Comparison of ENCODE assay signal across 1 cellular context in the genomic region with DNA sequence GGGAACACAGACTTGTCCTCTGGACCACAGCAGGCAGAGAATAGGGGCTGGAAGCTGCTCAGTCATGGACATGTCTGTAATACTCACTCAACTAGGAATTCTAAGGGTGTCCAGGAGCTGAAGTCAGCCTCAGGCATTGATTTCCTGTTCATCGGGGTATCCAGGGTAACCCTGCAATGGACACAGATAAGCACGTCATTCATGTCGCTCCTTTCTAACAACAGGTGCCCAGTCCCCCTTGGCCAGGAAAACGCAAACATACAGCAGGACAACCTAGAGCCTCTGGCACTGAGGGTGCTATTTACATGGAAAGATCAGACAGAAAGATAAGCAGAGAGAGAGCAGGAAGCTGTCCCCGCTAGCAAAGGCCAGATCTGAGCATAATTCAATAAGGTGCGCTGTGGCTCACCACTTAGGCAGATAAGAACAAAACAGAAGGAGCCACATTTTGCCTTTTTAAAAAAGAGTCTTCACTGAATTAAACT.
TF ChIP-seq lines count a peak whose summit lies in the region.

No MANE protein-coding gene starts in this region.

TF ChIP-seq in HepG2, 621 proteins besides CTCF, POLR2A, EP300 and RAD21 (continues in another document):
- peak; percentile 71; the same call in 1 of the 2 replicates for TF ChIP-seq HOXA3 (CRISPR knock-in tag; IDR thresholded peaks at IDR 0.05)
- TF ChIP-seq HMG20A (CRISPR knock-in tag; IDR thresholded peaks at IDR 0.05; ENCODE audit: borderline replicate concordance) = peak; percentile 64; the same call in 1 of the 2 replicates
- TF ChIP-seq TAF1 (CRISPR knock-in tag; IDR thresholded peaks at IDR 0.05) = no peak
- TF ChIP-seq DPF2 (CRISPR knock-in tag; IDR thresholded peaks at IDR 0.05; ENCODE audit: borderline replicate concordance, low read depth) = peak; percentile 55; the same call in 1 of the 2 replicates
- TF ChIP-seq, protein P1, sequence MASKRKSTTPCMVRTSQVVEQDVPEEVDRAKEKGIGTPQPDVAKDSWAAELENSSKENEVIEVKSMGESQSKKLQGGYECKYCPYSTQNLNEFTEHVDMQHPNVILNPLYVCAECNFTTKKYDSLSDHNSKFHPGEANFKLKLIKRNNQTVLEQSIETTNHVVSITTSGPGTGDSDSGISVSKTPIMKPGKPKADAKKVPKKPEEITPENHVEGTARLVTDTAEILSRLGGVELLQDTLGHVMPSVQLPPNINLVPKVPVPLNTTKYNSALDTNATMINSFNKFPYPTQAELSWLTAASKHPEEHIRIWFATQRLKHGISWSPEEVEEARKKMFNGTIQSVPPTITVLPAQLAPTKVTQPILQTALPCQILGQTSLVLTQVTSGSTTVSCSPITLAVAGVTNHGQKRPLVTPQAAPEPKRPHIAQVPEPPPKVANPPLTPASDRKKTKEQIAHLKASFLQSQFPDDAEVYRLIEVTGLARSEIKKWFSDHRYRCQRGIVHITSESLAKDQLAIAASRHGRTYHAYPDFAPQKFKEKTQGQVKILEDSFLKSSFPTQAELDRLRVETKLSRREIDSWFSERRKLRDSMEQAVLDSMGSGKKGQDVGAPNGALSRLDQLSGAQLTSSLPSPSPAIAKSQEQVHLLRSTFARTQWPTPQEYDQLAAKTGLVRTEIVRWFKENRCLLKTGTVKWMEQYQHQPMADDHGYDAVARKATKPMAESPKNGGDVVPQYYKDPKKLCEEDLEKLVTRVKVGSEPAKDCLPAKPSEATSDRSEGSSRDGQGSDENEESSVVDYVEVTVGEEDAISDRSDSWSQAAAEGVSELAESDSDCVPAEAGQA (IDR thresholded peaks at IDR 0.05; ENCODE audit: low read depth) = peak; percentile 54; the same call in 1 of the 2 replicates
- TF ChIP-seq, protein P1 (CRISPR knock-in tag; IDR thresholded peaks at IDR 0.05; ENCODE audit: borderline replicate concordance) = no peak
- TF ChIP-seq FOXO1 (CRISPR knock-in tag; IDR thresholded peaks at IDR 0.05) = peak; percentile 72; the same call in 1 of the 2 replicates
- TF ChIP-seq, protein P2, sequence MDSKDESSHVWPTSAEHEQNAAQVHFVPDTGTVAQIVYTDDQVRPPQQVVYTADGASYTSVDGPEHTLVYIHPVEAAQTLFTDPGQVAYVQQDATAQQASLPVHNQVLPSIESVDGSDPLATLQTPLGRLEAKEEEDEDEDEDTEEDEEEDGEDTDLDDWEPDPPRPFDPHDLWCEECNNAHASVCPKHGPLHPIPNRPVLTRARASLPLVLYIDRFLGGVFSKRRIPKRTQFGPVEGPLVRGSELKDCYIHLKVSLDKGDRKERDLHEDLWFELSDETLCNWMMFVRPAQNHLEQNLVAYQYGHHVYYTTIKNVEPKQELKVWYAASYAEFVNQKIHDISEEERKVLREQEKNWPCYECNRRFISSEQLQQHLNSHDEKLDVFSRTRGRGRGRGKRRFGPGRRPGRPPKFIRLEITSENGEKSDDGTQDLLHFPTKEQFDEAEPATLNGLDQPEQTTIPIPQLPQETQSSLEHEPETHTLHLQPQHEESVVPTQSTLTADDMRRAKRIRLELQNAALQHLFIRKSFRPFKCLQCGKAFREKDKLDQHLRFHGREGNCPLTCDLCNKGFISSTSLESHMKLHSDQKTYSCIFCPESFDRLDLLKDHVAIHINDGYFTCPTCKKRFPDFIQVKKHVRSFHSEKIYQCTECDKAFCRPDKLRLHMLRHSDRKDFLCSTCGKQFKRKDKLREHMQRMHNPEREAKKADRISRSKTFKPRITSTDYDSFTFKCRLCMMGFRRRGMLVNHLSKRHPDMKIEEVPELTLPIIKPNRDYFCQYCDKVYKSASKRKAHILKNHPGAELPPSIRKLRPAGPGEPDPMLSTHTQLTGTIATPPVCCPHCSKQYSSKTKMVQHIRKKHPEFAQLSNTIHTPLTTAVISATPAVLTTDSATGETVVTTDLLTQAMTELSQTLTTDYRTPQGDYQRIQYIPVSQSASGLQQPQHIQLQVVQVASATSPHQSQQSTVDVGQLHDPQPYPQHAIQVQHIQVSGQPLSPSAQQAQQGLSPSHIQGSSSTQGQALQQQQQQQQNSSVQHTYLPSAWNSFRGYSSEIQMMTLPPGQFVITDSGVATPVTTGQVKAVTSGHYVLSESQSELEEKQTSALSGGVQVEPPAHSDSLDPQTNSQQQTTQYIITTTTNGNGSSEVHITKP (CRISPR knock-in tag; IDR thresholded peaks at IDR 0.05; ENCODE audit: low read depth) = 0 out of 2 replicates have a peak, but pooled peaks have one; percentile 49
- no peak for TF ChIP-seq ZEB1 (IDR thresholded peaks at IDR 0.05; ENCODE audit: insufficient replicate concordance, low read depth)
- TF ChIP-seq ZNF331 (CRISPR knock-in tag; IDR thresholded peaks at IDR 0.05) = peak; percentile 83; the same call in 1 of the 2 replicates
- TF ChIP-seq HDAC2 (CRISPR knock-in tag; IDR thresholded peaks at IDR 0.05) = peak; percentile 85
- peak; percentile 90; the same call in 1 of the 2 replicates for TF ChIP-seq PHF21A (CRISPR knock-in tag; IDR thresholded peaks at IDR 0.05)
- TF ChIP-seq MATR3 (CRISPR knock-in tag; IDR thresholded peaks at IDR 0.05) = no peak
- peak; percentile 76; the same call in 1 of the 2 replicates for TF ChIP-seq ZNF567 (CRISPR knock-in tag; IDR thresholded peaks at IDR 0.05; ENCODE audit: borderline replicate concordance)
- TF ChIP-seq, protein P3, sequence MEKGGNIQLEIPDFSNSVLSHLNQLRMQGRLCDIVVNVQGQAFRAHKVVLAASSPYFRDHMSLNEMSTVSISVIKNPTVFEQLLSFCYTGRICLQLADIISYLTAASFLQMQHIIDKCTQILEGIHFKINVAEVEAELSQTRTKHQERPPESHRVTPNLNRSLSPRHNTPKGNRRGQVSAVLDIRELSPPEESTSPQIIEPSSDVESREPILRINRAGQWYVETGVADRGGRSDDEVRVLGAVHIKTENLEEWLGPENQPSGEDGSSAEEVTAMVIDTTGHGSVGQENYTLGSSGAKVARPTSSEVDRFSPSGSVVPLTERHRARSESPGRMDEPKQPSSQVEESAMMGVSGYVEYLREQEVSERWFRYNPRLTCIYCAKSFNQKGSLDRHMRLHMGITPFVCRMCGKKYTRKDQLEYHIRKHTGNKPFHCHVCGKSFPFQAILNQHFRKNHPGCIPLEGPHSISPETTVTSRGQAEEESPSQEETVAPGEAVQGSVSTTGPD (CRISPR knock-in tag; IDR thresholded peaks at IDR 0.05) = no peak
- no peak for TF ChIP-seq NR2F6 (IDR thresholded peaks at IDR 0.05)
- peak; percentile 49; the same call in 1 of the 2 replicates for TF ChIP-seq NR2F6 (CRISPR knock-in tag; IDR thresholded peaks at IDR 0.05)
- TF ChIP-seq LCORL (IDR thresholded peaks at IDR 0.05) = no peak
- 0 out of 2 replicates have a peak, but pooled peaks have one; percentile 44 for TF ChIP-seq LCORL (CRISPR knock-in tag; IDR thresholded peaks at IDR 0.05)
- peak; percentile 71; the same call in 1 of the 2 replicates for TF ChIP-seq ZNF614 (CRISPR knock-in tag; IDR thresholded peaks at IDR 0.05; ENCODE audit: borderline replicate concordance)
- no peak for TF ChIP-seq SMAD1 (CRISPR knock-in tag; IDR thresholded peaks at IDR 0.05; ENCODE audit: borderline replicate concordance, low read depth)
- TF ChIP-seq ZNF75D (CRISPR knock-in tag; IDR thresholded peaks at IDR 0.05; ENCODE audit: borderline replicate concordance) = no peak
- TF ChIP-seq HMG20B (CRISPR knock-in tag; conservative IDR thresholded peaks at IDR 0.05) = peak; percentile 77; the same call in 1 of the 2 replicates
- no peak for TF ChIP-seq SMARCE1 (IDR thresholded peaks at IDR 0.05; ENCODE audit: borderline replicate concordance)
- TF ChIP-seq, protein P4, sequence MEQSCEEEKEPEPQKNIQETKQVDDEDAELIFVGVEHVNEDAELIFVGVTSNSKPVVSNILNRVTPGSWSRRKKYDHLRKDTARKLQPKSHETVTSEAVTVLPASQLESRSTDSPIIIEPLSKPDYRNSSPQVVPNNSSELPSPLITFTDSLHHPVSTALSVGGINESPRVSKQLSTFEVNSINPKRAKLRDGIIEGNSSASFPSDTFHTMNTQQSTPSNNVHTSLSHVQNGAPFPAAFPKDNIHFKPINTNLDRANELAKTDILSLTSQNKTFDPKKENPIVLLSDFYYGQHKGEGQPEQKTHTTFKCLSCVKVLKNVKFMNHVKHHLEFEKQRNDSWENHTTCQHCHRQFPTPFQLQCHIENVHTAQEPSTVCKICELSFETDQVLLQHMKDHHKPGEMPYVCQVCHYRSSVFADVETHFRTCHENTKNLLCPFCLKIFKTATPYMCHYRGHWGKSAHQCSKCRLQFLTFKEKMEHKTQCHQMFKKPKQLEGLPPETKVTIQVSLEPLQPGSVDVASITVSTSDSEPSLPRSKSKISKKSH (CRISPR knock-in tag; IDR thresholded peaks at IDR 0.05; ENCODE audit: borderline replicate concordance) = no peak
- peak; percentile 54; the same call in 1 of the 2 replicates for TF ChIP-seq ZNF205 (CRISPR knock-in tag; IDR thresholded peaks at IDR 0.05)
- TF ChIP-seq, protein P5, sequence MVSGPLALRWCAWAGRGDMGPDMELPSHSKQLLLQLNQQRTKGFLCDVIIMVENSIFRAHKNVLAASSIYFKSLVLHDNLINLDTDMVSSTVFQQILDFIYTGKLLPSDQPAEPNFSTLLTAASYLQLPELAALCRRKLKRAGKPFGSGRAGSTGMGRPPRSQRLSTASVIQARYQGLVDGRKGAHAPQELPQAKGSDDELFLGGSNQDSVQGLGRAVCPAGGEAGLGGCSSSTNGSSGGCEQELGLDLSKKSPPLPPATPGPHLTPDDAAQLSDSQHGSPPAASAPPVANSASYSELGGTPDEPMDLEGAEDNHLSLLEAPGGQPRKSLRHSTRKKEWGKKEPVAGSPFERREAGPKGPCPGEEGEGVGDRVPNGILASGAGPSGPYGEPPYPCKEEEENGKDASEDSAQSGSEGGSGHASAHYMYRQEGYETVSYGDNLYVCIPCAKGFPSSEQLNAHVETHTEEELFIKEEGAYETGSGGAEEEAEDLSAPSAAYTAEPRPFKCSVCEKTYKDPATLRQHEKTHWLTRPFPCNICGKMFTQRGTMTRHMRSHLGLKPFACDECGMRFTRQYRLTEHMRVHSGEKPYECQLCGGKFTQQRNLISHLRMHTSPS (CRISPR knock-in tag; IDR thresholded peaks at IDR 0.05; ENCODE audit: low read depth) = peak; percentile 79
- TF ChIP-seq ZNF530 (CRISPR knock-in tag; IDR thresholded peaks at IDR 0.05; ENCODE audit: low read depth) = no peak
- no peak for TF ChIP-seq ZKSCAN5 (CRISPR knock-in tag; IDR thresholded peaks at IDR 0.05)
- no peak for TF ChIP-seq FOXC1 (CRISPR knock-in tag; IDR thresholded peaks at IDR 0.05; ENCODE audit: borderline replicate concordance)
- peak; percentile 38 for TF ChIP-seq XRCC5 (optimal IDR thresholded peaks at IDR 0.05; ENCODE audit: low read length)
- TF ChIP-seq, protein P6, sequence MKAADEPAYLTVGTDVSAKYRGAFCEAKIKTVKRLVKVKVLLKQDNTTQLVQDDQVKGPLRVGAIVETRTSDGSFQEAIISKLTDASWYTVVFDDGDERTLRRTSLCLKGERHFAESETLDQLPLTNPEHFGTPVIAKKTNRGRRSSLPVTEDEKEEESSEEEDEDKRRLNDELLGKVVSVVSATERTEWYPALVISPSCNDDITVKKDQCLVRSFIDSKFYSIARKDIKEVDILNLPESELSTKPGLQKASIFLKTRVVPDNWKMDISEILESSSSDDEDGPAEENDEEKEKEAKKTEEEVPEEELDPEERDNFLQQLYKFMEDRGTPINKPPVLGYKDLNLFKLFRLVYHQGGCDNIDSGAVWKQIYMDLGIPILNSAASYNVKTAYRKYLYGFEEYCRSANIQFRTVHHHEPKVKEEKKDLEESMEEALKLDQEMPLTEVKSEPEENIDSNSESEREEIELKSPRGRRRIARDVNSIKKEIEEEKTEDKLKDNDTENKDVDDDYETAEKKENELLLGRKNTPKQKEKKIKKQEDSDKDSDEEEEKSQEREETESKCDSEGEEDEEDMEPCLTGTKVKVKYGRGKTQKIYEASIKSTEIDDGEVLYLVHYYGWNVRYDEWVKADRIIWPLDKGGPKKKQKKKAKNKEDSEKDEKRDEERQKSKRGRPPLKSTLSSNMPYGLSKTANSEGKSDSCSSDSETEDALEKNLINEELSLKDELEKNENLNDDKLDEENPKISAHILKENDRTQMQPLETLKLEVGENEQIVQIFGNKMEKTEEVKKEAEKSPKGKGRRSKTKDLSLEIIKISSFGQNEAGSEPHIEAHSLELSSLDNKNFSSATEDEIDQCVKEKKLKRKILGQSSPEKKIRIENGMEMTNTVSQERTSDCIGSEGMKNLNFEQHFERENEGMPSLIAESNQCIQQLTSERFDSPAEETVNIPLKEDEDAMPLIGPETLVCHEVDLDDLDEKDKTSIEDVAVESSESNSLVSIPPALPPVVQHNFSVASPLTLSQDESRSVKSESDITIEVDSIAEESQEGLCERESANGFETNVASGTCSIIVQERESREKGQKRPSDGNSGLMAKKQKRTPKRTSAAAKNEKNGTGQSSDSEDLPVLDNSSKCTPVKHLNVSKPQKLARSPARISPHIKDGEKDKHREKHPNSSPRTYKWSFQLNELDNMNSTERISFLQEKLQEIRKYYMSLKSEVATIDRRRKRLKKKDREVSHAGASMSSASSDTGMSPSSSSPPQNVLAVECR (CRISPR knock-in tag; IDR thresholded peaks at IDR 0.05; ENCODE audit: borderline replicate concordance) = peak; percentile 41; the same call in 1 of the 2 replicates
- TF ChIP-seq FOXK1 (CRISPR knock-in tag; IDR thresholded peaks at IDR 0.05; ENCODE audit: borderline replicate concordance, low read depth) = peak; percentile 80; the same call in 1 of the 2 replicates
- peak; percentile 36; the same call in 1 of the 3 replicates for TF ChIP-seq MXI1 (IDR thresholded peaks at IDR 0.05; ENCODE audit: borderline replicate concordance, low read depth, low read length)
- TF ChIP-seq HNF4A (CRISPR knock-in tag; IDR thresholded peaks at IDR 0.05) = peak; percentile 59; the same call in 1 of the 2 replicates
- peak; percentile 46; the same call in 1 of the 2 replicates for TF ChIP-seq KAT8 (CRISPR knock-in tag; IDR thresholded peaks at IDR 0.05)
- TF ChIP-seq, protein P7, sequence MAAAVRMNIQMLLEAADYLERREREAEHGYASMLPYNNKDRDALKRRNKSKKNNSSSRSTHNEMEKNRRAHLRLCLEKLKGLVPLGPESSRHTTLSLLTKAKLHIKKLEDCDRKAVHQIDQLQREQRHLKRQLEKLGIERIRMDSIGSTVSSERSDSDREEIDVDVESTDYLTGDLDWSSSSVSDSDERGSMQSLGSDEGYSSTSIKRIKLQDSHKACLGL (CRISPR knock-in tag; IDR thresholded peaks at IDR 0.05) = no peak
- 0 out of 2 replicates have a peak, but pooled peaks have one; percentile 15 for TF ChIP-seq ZNF670 (CRISPR knock-in tag; IDR thresholded peaks at IDR 0.05; ENCODE audit: borderline replicate concordance)
- TF ChIP-seq MED8 (CRISPR knock-in tag; IDR thresholded peaks at IDR 0.05; ENCODE audit: insufficient replicate concordance) = no peak
